Comparison of ENCODE assay signal across 8 cellular contexts in the genomic region with DNA sequence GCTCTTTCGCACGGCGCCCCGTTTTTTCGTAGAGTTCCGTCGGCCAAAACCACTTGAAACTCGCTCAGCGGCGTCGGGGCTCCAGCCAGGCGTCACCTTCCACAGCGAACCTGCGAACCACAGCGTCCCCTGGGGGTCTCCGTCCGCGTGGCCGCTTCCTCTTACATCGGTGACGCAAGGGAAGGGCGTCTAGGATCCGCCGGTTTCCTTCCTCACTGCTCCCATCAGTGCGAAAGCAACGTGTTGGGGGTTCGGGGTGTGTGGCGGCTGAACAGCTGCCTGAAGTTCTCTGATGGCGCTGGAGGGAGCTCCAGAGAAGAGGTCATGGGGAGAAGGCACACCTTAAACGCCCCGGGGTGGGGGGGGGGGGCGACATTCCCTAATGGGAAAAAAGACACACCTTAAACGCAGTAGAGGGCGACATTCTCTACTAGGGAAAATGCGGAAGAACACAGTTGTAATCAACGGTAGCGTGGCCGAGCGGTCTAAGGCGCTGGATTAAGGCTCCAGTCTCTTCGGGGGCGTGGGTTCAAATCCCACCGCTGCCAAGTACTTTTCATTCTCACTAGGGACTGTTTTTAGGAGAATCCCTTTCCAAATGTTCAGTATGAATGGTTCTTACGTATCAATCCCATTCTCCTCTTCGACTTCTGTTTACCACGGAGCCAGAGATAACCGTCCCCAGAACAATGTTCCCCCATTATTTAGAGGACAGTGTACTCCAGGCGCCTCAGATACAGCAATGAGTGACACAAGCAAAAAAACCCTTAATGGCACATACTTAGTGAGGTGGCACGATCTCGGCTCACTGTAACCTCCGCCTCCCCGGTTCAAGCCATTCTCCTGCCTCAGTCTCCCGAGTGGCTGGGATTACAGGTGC. TPM values are rescaled to one million over a fixed set of nuclear protein-coding genes. Genes with fewer than 3 reads are reported as not detected.
A peak's percentile ranks its signal among the peaks of the same experiment; 100 is the strongest.
DNase-seq lines count a peak whose midpoint lies in the region; ATAC-seq and TF ChIP-seq lines count a peak whose summit lies in the region.

No MANE protein-coding gene starts in this region.

- no peaks in the 10 kb centered on the region for H3K36me3 ChIP-seq in lung (ENCODE audit: control insufficient read depth in 2 of 2, insufficient read depth in 2 of 2, low read length in 2 of 2)

- peaks cover 25% of the 10 kb centered on the region for H3K4me1 Mint-ChIP-seq in HFFc6 (ENCODE audit: low read depth)

- H3K4me3 ChIP-seq in coronary artery = peak overlapping the region; percentile 37
- no peak overlapping the region for H3K4me3 ChIP-seq in lung

- no peak overlapping the region for H3K4me3 Mint-ChIP-seq in HFFc6

- H3K9me3 ChIP-seq in lung (ENCODE audit: control insufficient read depth in 2 of 2, insufficient read depth in 1 of 2, low read length in 1 of 2) = peaks cover 0 to 2% of the 10 kb centered on the region in 2 donors

- TF ChIP-seq CTCF in HFFc6 (IDR thresholded peaks at IDR 0.05) (peak; percentile 25; the same call in 1 of the 2 replicates), coronary artery (IDR thresholded peaks at IDR 0.05) (no peak), lung (IDR thresholded peaks at IDR 0.05; ENCODE audit: control extremely low read depth, extremely low read depth) (peak; percentile 3)

- no peaks in the 10 kb centered on the region for H3K4me1 ChIP-seq in lung (ENCODE audit: control insufficient read depth in 2 of 2, insufficient read depth in 2 of 2, low read length in 2 of 2)

- H3K9me3 Mint-ChIP-seq in HFFc6 = no peaks in the 10 kb centered on the region

- DNase-seq in HFFc6 = no peak
- DNase-seq in activated CD4-positive, alpha-beta T cell treated with anti-CD3 and anti-CD28 coated beads for 4 hours = peak; percentile 63
- DNase-seq in coronary artery (ENCODE audit: low spot score) = no peak
- peak; percentile 62 for DNase-seq in lung (ENCODE audit: low spot score)
- peak; percentile 61 to 65 for DNase-seq in stimulated activated CD8-positive, alpha-beta memory T cell treated with anti-CD3 and anti-CD28 coated beads, Interleukin-15, amount 100 ng/mL, for 48 hours (ENCODE audit: low read depth in 2 of 2)
- DNase-seq in hippocampal formation (lab: John Stamatoyannopoulos, UW) = no peak

- H3K27ac ChIP-seq in coronary artery (no peak overlapping the region), lung (ENCODE audit: low read depth in 1 of 2, low read length in 1 of 2) (no peak overlapping the region)

- peak; percentile 29 for ATAC-seq in lung (ENCODE audit: insufficient read depth, low FRiP score)
- no peak for ATAC-seq in HG03108 (IDR thresholded peaks at IDR 0.05; ENCODE audit: unreplicated experiment)
- ATAC-seq in HG02763 (IDR thresholded peaks at IDR 0.05; ENCODE audit: unreplicated experiment) = no peak

- WGBS in lung, 2 donors = 17 to 23% methylated on average over 53 of the region's 53 CpGs

- H3K27me3 Mint-ChIP-seq in HFFc6 (ENCODE audit: insufficient read depth) = peaks cover 3% of the 10 kb centered on the region

- H3K27ac Mint-ChIP-seq in HFFc6 = no peak overlapping the region

- peaks cover 8% of the 10 kb centered on the region; the same call in 1 of the 2 replicates for H3K36me3 Mint-ChIP-seq in HFFc6 (ENCODE audit: low read depth)

- H3K27me3 ChIP-seq in lung (ENCODE audit: control insufficient read depth, insufficient read depth) = no peaks in the 10 kb centered on the region

RNA-seq across cellular contexts. Expression of a gene that starts 16.3 kb away (rescaled TPM):
- under 1 TPM; 0.17 to 0.34 (median 0.21) TPM for total RNA-seq in HFFc6 (2021; fragmentation: NEBNext Ultra II Directional; extraction: Animal tissue kit (Norgen Biotek cat#: 25700))
- 1 to 10 TPM; 1.7 to 3.1 TPM for total RNA-seq in lung
- 1 to 10 TPM in 1 of 2 donors, under 1 TPM in 1; 0.42 to 1.0 TPM for polyA plus RNA-seq in lung

RNA-seq across cellular contexts. Expression of a gene that starts 56.2 kb away (rescaled TPM):
- not detected for total RNA-seq in HFFc6 (2021; fragmentation: NEBNext Ultra II Directional; extraction: Animal tissue kit (Norgen Biotek cat#: 25700))
- not detected for total RNA-seq in lung
- not detected for polyA plus RNA-seq in lung

Comparison
In these comparisons a context has a peak if more than half of its experiments do, and no peak if none do; other contexts are left out.
1. DNase-seq: peak in activated CD4-positive, alpha-beta T cell treated with anti-CD3 and anti-CD28 coated beads for 4 hours (2 of 2), lung (single experiment) and stimulated activated CD8-positive, alpha-beta memory T cell treated with anti-CD3 and anti-CD28 coated beads, Interleukin-15, amount 100 ng/mL, for 48 hours (2 of 2); none in HFFc6 (single experiment), coronary artery (single experiment) and hippocampal formation (0 of 2).